ENCODE assay signal across 24 cellular contexts in genomic region chr9:109471475-109471874, GRCh38. TPM values are rescaled to one million over a fixed set of nuclear protein-coding genes. Genes with fewer than 3 reads are reported as not detected.
A peak's percentile ranks its signal among the peaks of the same experiment; 100 is the strongest.
DNase-seq lines count a peak whose midpoint lies in the region; ATAC-seq and TF ChIP-seq lines count a peak whose summit lies in the region.
"Had no signal": no experiment of that assay in that cellular context is flagged by ENCODE, and none has a peak within 500 bp of the region (broad histone marks: within the 10 kb centered on the region; RNA-seq: fewer than 3 reads in every experiment).

No MANE protein-coding gene starts in this region.

- no peak overlapping the region for H3K4me3 ChIP-seq in left ventricle myocardium inferior
- H3K4me3 ChIP-seq in skeletal muscle tissue (ENCODE audit: low read length in 3 of 3) = peak overlapping the region in 1 of 3 donors; percentile 17
- H3K4me3 ChIP-seq: GM12878, GM23338, SJSA1 had no signal

- TF ChIP-seq CTCF in left ventricle myocardium inferior (IDR thresholded peaks at IDR 0.05; ENCODE audit: borderline replicate concordance) = no peak

- CTCF ChIA-PET in HEK293T (lab: Yijun Ruan, JAX) = no interaction called here

- peak overlapping the region in 2 of 3 donors; percentile 12 to 37 for H3K9ac ChIP-seq in skeletal muscle tissue (ENCODE audit: low read depth in 1 of 3, low read length in 3 of 3)
- H3K9ac ChIP-seq: KMS-11 had no signal

- H3K27me3 ChIP-seq in left ventricle myocardium inferior (ENCODE audit: low read depth) = no peaks in the 10 kb centered on the region
- H3K27me3 ChIP-seq in skeletal muscle tissue (ENCODE audit: control insufficient read depth in 3 of 3, insufficient read depth in 3 of 3, low read length in 3 of 3) = no peaks in the 10 kb centered on the region
- H3K27me3 ChIP-seq: SJSA1 had no signal

- H3K36me3 ChIP-seq in left ventricle myocardium inferior (no peaks in the 10 kb centered on the region), skeletal muscle tissue (ENCODE audit: control insufficient read depth in 3 of 3, insufficient read depth in 3 of 3, low read length in 3 of 3) (no peaks in the 10 kb centered on the region)
- H3K36me3 ChIP-seq: SJSA1 had no signal

- POLR2A ChIA-PET in HEK293T (lab: Yijun Ruan, JAX) = no interaction called here

- DNase-seq in left ventricle myocardium inferior = no peak
- DNase-seq in Right ventricle myocardium inferior (ENCODE audit: missing footprints) = no peak
- no peak for DNase-seq in HEK293T (ENCODE audit: extremely low spot score)
- DNase-seq in epithelial cell of prostate (ENCODE audit: low read depth, low spot score) = no peak
- no peak for DNase-seq in NCI-H2029 treated with DMSO at 0.1 percent for 48 hours (lab: John Stamatoyannopoulos, UW)
- no peak for DNase-seq in stimulated activated naive CD4-positive, alpha-beta T cell treated with Interleukin-2 at 50 U/mL for 16 hours (lab: John Stamatoyannopoulos, UW)
- DNase-seq: C1 segment of cervical spinal cord; Caco-2; CD8-positive, alpha-beta T cell; DMS 273 treated with DMSO at 0.1 percent for 48 hours; DMS79; EL; GDM1; H9; MM.1S; NCI-H345; NCI-H510A treated with DMSO at 0.1 percent for 48 hours; NCI-H748 treated with DMSO at 0.1 percent for 48 hours had no signal

- H3K9me3 ChIP-seq in left ventricle myocardium inferior (replicated peaks) (no peaks in the 10 kb centered on the region), skeletal muscle tissue (ENCODE audit: control insufficient read depth in 3 of 3, low read length in 3 of 3) (no peaks in the 10 kb centered on the region)
- H3K9me3 ChIP-seq: Caco-2, SJSA1 had no signal

- ATAC-seq in Right ventricle myocardium inferior = no peak
- ATAC-seq in HG02623 (IDR thresholded peaks at IDR 0.05; ENCODE audit: unreplicated experiment) = no peak
- ATAC-seq: CD8-positive, alpha-beta T cell; GM12878; GM23338 had no signal

- H3K4me1 ChIP-seq in left ventricle myocardium inferior (peaks cover 41% of the 10 kb centered on the region), skeletal muscle tissue (ENCODE audit: control insufficient read depth in 3 of 3, insufficient read depth in 3 of 3, low read length in 3 of 3) (peaks cover 28 to 61% (median 32%) of the 10 kb centered on the region in 3 donors)

- H3K27ac ChIP-seq in left ventricle myocardium inferior (replicated peaks) = peak overlapping the region; percentile 85
- peak overlapping the region; percentile 60 for H3K27ac ChIP-seq in epithelial cell of prostate
- peak overlapping the region; percentile 92 for H3K27ac ChIP-seq in skeletal muscle tissue (ENCODE audit: low read depth, low read length)
- H3K27ac ChIP-seq: KMS-11, SJSA1 had no signal

- intact Hi-C loops in left ventricle myocardium inferior (cut with micrococcal nuclease) (no loop called here), Right ventricle myocardium inferior (cut with DNase I) (loop anchor here (5.0 kb wide), 2 partner anchors 49 to 224 kb away; no protein-coding TSS in a partner anchor)

TF ChIP-seq in HEK293T, 16 proteins besides CTCF, POLR2A, EP300 and RAD21:
- TF ChIP-seq ZNF384 (IDR thresholded peaks at IDR 0.05) = peak; percentile 97
- no peak for TF ChIP-seq TARDBP (IDR thresholded peaks at IDR 0.05)
- no peak for TF ChIP-seq L3MBTL2 (conservative IDR thresholded peaks at IDR 0.05)

RNA-seq across cellular contexts. Expression of gene PTPN3, which starts 26.6 kb away (rescaled TPM):
- total RNA-seq in left ventricle myocardium inferior (27.4 TPM), Right ventricle myocardium inferior (46.7 TPM), skeletal muscle tissue (7.8 TPM)
- total RNA-seq: CD8-positive, alpha-beta T cell had no signal
